ENCODE assay signal across 8 cellular contexts in genomic region chr1:2205191-2205952, GRCh38. TPM values are rescaled to one million over a fixed set of nuclear protein-coding genes. Genes with fewer than 3 reads are reported as not detected.
DNase-seq lines count a peak whose midpoint lies in the region; ATAC-seq lines count a peak whose summit lies in the region.

No MANE protein-coding gene starts in this region.

- POLR2A ChIA-PET in activated CD4-positive, alpha-beta memory T cell treated with anti-CD3 and anti-CD28 coated beads for 36 hours (lab: Charles Lee), result interaction anchor here (1.3 to 1.6 kb wide), 2 partner anchors 24 to 96 kb away, joined by 4 read pairs; no protein-coding TSS in a partner anchor

- H3K27me3 Mint-ChIP-seq in activated CD4-positive, alpha-beta memory T cell treated with anti-CD3 and anti-CD28 coated beads for 36 hours, result no peaks in the 10 kb centered on the region

- H3K27ac Mint-ChIP-seq in activated CD4-positive, alpha-beta memory T cell treated with anti-CD3 and anti-CD28 coated beads for 36 hours, result no peak overlapping the region

- CTCF ChIA-PET in activated CD4-positive, alpha-beta memory T cell treated with anti-CD3 and anti-CD28 coated beads for 36 hours (lab: Charles Lee), result interaction anchor here (1.4 to 3.0 kb wide), 3 partner anchors 10 to 176 kb away, joined by 3 to 15 read pairs (median 5); partner anchors contain the start of gene FAAP20

- peak; percentile 63 for ATAC-seq in HG02938 (IDR thresholded peaks at IDR 0.05; ENCODE audit: unreplicated experiment)

- H3K4me3 Mint-ChIP-seq in activated CD4-positive, alpha-beta memory T cell treated with anti-CD3 and anti-CD28 coated beads for 36 hours, result peak overlapping the region; percentile 59

- DNase-seq in NCI-H2171 treated with DMSO at 0.1 percent for 48 hours (lab: John Stamatoyannopoulos, UW) (peak; percentile 71), NCI-H2171 (lab: John Stamatoyannopoulos, UW) (no peak), NCI-H345 (lab: John Stamatoyannopoulos, UW) (peak; percentile 87), ecto neural progenitor cell (ENCODE audit: low spot score) (peak; percentile 98), medulla oblongata (ENCODE audit: extremely low spot score) (peak; percentile 95)
- peak; percentile 95 for DNase-seq in activated CD4-positive, alpha-beta memory T cell treated with anti-CD3 and anti-CD28 coated beads for 36 hours
- peak; percentile 90 for DNase-seq in stimulated activated CD8-positive, alpha-beta memory T cell treated with anti-CD3 and anti-CD28 coated beads, Interleukin-15, amount 100 ng/mL, for 1 hour (ENCODE audit: low read depth)

- peaks cover 3% of the 10 kb centered on the region for H3K4me1 Mint-ChIP-seq in activated CD4-positive, alpha-beta memory T cell treated with anti-CD3 and anti-CD28 coated beads for 36 hours (ENCODE audit: low read depth)

- H3K9me3 Mint-ChIP-seq in activated CD4-positive, alpha-beta memory T cell treated with anti-CD3 and anti-CD28 coated beads for 36 hours, result no peaks in the 10 kb centered on the region

- H3K36me3 Mint-ChIP-seq in activated CD4-positive, alpha-beta memory T cell treated with anti-CD3 and anti-CD28 coated beads for 36 hours, result no peaks in the 10 kb centered on the region

- intact Hi-C loops in activated CD4-positive, alpha-beta memory T cell treated with anti-CD3 and anti-CD28 coated beads for 36 hours (cut with micrococcal nuclease), result loop anchor here (1.0 kb wide), 1 partner anchor 10 kb away; no protein-coding TSS in a partner anchor

RNA-seq across cellular contexts. Expression of gene FAAP20, which starts 10.8 kb away (rescaled TPM):
- total RNA-seq in activated CD4-positive, alpha-beta memory T cell treated with anti-CD3 and anti-CD28 coated beads for 36 hours, result 10 to 100 TPM; 64.9 to 69.8 TPM

RNA-seq across cellular contexts. Expression of gene SKI, which starts 22.7 kb away (rescaled TPM):
- total RNA-seq in activated CD4-positive, alpha-beta memory T cell treated with anti-CD3 and anti-CD28 coated beads for 36 hours, result 10 to 100 TPM; 28.3 to 28.9 TPM
